Comparison of ENCODE assay signal across 8 cellular contexts in the genomic region with DNA sequence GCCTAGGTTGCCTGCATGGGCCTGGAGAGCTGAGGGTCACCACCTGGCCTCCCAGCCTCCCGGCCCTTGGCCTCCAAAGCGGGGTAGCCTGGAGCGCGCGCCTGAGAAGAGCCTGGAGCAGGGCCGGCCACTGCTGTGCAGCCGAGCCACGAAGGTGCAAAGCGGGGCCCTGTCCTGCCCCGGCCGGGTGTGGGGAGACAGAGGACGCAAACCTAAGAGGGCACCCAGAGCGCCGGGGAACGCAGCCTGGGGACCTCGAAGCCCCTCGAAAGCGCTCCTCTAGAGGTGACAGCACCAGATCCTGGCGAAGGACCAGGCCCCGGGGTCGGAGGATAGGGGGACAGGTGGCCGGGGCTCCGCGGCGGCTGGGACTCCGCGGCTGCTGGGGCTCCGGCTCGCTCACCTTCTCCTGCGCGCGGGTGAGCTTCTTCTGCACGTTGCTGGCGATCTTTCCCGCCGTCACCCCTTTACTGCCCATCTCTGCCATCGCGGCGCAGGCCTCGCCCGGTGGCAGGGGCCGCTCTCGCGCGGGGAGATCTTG. TPM values are rescaled to one million over a fixed set of nuclear protein-coding genes. Genes with fewer than 3 reads are reported as not detected.
DNase-seq lines count a peak whose midpoint lies in the region; ATAC-seq and TF ChIP-seq lines count a peak whose summit lies in the region.

No MANE protein-coding gene starts in this region.

- peaks cover 24 to 26% of the 10 kb centered on the region in 2 experiments for H3K4me1 Mint-ChIP-seq in H9

- H3K27ac ChIP-seq in H9 (ENCODE audit: insufficient read length, low read depth, low read length), result no peak overlapping the region
- H3K27ac ChIP-seq in substantia nigra (ENCODE audit: low read depth, low read length, poor library complexity, severe bottlenecking), result peak overlapping the region; percentile 98

- H4K91ac ChIP-seq in H9 (ENCODE audit: insufficient read length, low read depth, low read length), result no peak overlapping the region

- H4K8ac ChIP-seq in H9 (replicated peaks; ENCODE audit: insufficient read length, low read depth, low read length), result no peak overlapping the region

- peaks cover 17% of the 10 kb centered on the region for H3K23me2 ChIP-seq in H9 (ENCODE audit: insufficient read length, low read depth, low read length, poor library complexity, severe bottlenecking)

- H2BK15ac ChIP-seq in H9 (ENCODE audit: low read depth, low read length), result no peak overlapping the region

- H3K23ac ChIP-seq in H9 (ENCODE audit: insufficient read length, low read depth, low read length), result no peak overlapping the region

- H2AK5ac ChIP-seq in H9 (ENCODE audit: insufficient read length, low read length), result no peak overlapping the region

- no peak overlapping the region for H3K18ac ChIP-seq in H9 (ENCODE audit: insufficient read length, low read depth, low read length)

- no peak overlapping the region for H3K9ac ChIP-seq in H9 (ENCODE audit: extremely low read depth, insufficient read length, low read length)

- H3K36me3 Mint-ChIP-seq in H9 (ENCODE audit: insufficient read depth in 1 of 3, low read depth in 3 of 3), result peaks cover 0 to 3% (median 0%) of the 10 kb centered on the region in 3 experiments; a peak in 1 of 7 replicates

- H2BK5ac ChIP-seq in H9 (ENCODE audit: insufficient read length, low read length), result no peak overlapping the region

- no peak overlapping the region for H2AFZ ChIP-seq in H9 (ENCODE audit: low read length)

- no peak overlapping the region for H2BK20ac ChIP-seq in H9 (ENCODE audit: low read depth, low read length, poor library complexity, severe bottlenecking)

- H3K27ac Mint-ChIP-seq in H9, result no peak overlapping the region

- TF ChIP-seq CTCF in GM12865 (IDR thresholded peaks at IDR 0.05; ENCODE audit: insufficient read depth, low read depth, low read length, missing control alignments) (no peak), H9 (conservative IDR thresholded peaks at IDR 0.05) (no peak), cardiac fibroblast (IDR thresholded peaks at IDR 0.05; ENCODE audit: low read depth, low read length) (no peak)

- peaks cover 11% of the 10 kb centered on the region for H3K27me3 Mint-ChIP-seq in H9 (ENCODE audit: low read depth)

- H2BK12ac ChIP-seq in H9 (ENCODE audit: insufficient read length, low read depth, low read length), result no peak overlapping the region

- H3K79me2 ChIP-seq in H9 (ENCODE audit: insufficient read depth, low read length), result no peaks in the 10 kb centered on the region; the same call in 1 of the 2 replicates

- no peaks in the 10 kb centered on the region for H3K79me1 ChIP-seq in H9 (ENCODE audit: insufficient read depth, low read depth, low read length, poor library complexity, severe bottlenecking)

- no peak overlapping the region for H4K5ac ChIP-seq in H9 (ENCODE audit: insufficient read length, low read depth, low read length)

- peak overlapping the region; percentile 71 for H3K4me2 ChIP-seq in H9 (ENCODE audit: insufficient read depth, insufficient read length, low read length)

- no peak overlapping the region for H3K4ac ChIP-seq in H9 (ENCODE audit: low read depth, low read length)

- peak; percentile 26 for ATAC-seq in left lobe of liver

- H3K56ac ChIP-seq in H9 (ENCODE audit: insufficient read length, low read depth, low read length), result no peak overlapping the region

- DNase-seq in GM12865 (ENCODE audit: low read depth) (no peak), H9 (no peak), MG63 (peak; percentile 31), cardiac fibroblast (ENCODE audit: low read depth in 2 of 2) (no peak), left lobe of liver (ENCODE audit: low spot score) (no peak), substantia nigra (lab: John Stamatoyannopoulos, UW) (peak in 1 of 49 donors; percentile 65), T-helper 9 cell (no peak), activated gamma-delta T cell treated with Interleukin-2 at 50 U/mL for 16 hours (no peak)

- H2BK120ac ChIP-seq in H9 (ENCODE audit: low read depth, low read length, poor library complexity, severe bottlenecking), result no peak overlapping the region

- H3T11ph ChIP-seq in H9 (ENCODE audit: low read length), result no peak overlapping the region

- peaks cover 4% of the 10 kb centered on the region; the same call in 1 of the 2 replicates for H3K4me1 ChIP-seq in H9 (ENCODE audit: insufficient read depth, low read length)

- H3K36me3 ChIP-seq in MG63, result no peaks in the 10 kb centered on the region

- no peak overlapping the region; the same call in 1 of the 2 replicates for H3K14ac ChIP-seq in H9 (ENCODE audit: insufficient read depth, low read length)

- no peaks in the 10 kb centered on the region; a peak in 1 of 5 replicates for H3K9me3 Mint-ChIP-seq in H9

- H3K27me3 ChIP-seq in H9 (ENCODE audit: insufficient read depth, low read length), result no peaks in the 10 kb centered on the region
- H3K27me3 ChIP-seq in MG63, result no peaks in the 10 kb centered on the region

- WGBS in H9 (ENCODE audit: extremely low coverage, insufficient read length, low lambda C conversion rate), result no CpG with 5 or more reads among the region's 45 CpGs

- peak overlapping the region; percentile 77 for H3K4me3 ChIP-seq in GM12865 (ENCODE audit: low read depth, low read length)
- H3K4me3 ChIP-seq in MG63, result peak overlapping the region; percentile 78
- H3K4me3 ChIP-seq in cardiac fibroblast (replicated peaks in 1 of 2; ENCODE audit: low read depth in 2 of 2, low read length in 2 of 2), result peak overlapping the region; percentile 80 to 90

- H3K4me3 Mint-ChIP-seq in H9, result peak overlapping the region; percentile 68 to 79

- H3K9me3 ChIP-seq in H9 (ENCODE audit: control insufficient read depth, low read depth, low read length) (no peaks in the 10 kb centered on the region), MG63 (no peaks in the 10 kb centered on the region)

- H4K20me1 ChIP-seq in H9 (ENCODE audit: control insufficient read depth, insufficient read depth, insufficient read length), result no peaks in the 10 kb centered on the region

RNA-seq across cellular contexts. Expression of gene BIN1, which starts 0.4 kb away (rescaled TPM):
- total RNA-seq in H9 (2021) (30.0 and 32.0 TPM in 2 replicates), left lobe of liver (28.6 TPM)
- total RNA-seq in MG63 (2014; rRNA removed; shearing (Covaris generic); ENCODE audit: low replicate concordance), result 33.7 and 50.8 TPM in 2 replicates
